In genomic region chr17:21041753-21042433, GRCh38 we compare ENCODE assay signal across 1 cellular context.
TF ChIP-seq lines count a peak whose summit lies in the region.

No MANE protein-coding gene starts in this region.

TF ChIP-seq in HepG2, 621 proteins besides CTCF, POLR2A, EP300 and RAD21 (continued from another document and continues in another):
- no peak for TF ChIP-seq ZNF407 (CRISPR knock-in tag; IDR thresholded peaks at IDR 0.05; ENCODE audit: not compliant biosample characterization)
- TF ChIP-seq ZNF17 (CRISPR knock-in tag; IDR thresholded peaks at IDR 0.05), result no peak
- no peak for TF ChIP-seq HNF1A (IDR thresholded peaks at IDR 0.05; ENCODE audit: low read depth)
- TF ChIP-seq HNF1A (CRISPR knock-in tag; IDR thresholded peaks at IDR 0.05; ENCODE audit: borderline replicate concordance), result peak; percentile 17; the same call in 1 of the 2 replicates
- no peak for TF ChIP-seq ZNF850 (CRISPR knock-in tag; conservative IDR thresholded peaks at IDR 0.05)
- TF ChIP-seq ZNF615 (CRISPR knock-in tag; IDR thresholded peaks at IDR 0.05; ENCODE audit: borderline replicate concordance), result no peak
- TF ChIP-seq ARID4A (CRISPR knock-in tag; IDR thresholded peaks at IDR 0.05; ENCODE audit: borderline replicate concordance), result peak; percentile 25; the same call in 1 of the 2 replicates
- TF ChIP-seq MYC (CRISPR knock-in tag; IDR thresholded peaks at IDR 0.05; ENCODE audit: borderline replicate concordance), result peak; percentile 33; the same call in 1 of the 2 replicates
- no peak for TF ChIP-seq ATF1 (CRISPR knock-in tag; IDR thresholded peaks at IDR 0.05)
- no peak for TF ChIP-seq ZNF556 (CRISPR knock-in tag; IDR thresholded peaks at IDR 0.05; ENCODE audit: borderline replicate concordance)
- TF ChIP-seq CREM (IDR thresholded peaks at IDR 0.05), result no peak
- TF ChIP-seq CREM (CRISPR knock-in tag; IDR thresholded peaks at IDR 0.05), result no peak
- TF ChIP-seq TGIF2 (CRISPR knock-in tag; IDR thresholded peaks at IDR 0.05), result no peak
- 0 out of 2 replicates have a peak, but pooled peaks have one; percentile 42 for TF ChIP-seq ZBTB3 (CRISPR knock-in tag; IDR thresholded peaks at IDR 0.05; ENCODE audit: borderline replicate concordance, low read depth)
- peak; percentile 36; the same call in 1 of the 2 replicates for TF ChIP-seq ZBED4 (CRISPR knock-in tag; IDR thresholded peaks at IDR 0.05; ENCODE audit: borderline replicate concordance)
- TF ChIP-seq ZNF512B (CRISPR knock-in tag; IDR thresholded peaks at IDR 0.05; ENCODE audit: borderline replicate concordance), result no peak
- no peak for TF ChIP-seq RFX5 (IDR thresholded peaks at IDR 0.05; ENCODE audit: low read depth, low read length)
- no peak for TF ChIP-seq TCF12 (IDR thresholded peaks at IDR 0.05)
- TF ChIP-seq TCF12 (CRISPR knock-in tag; IDR thresholded peaks at IDR 0.05), result no peak
- TF ChIP-seq ATF5 (CRISPR knock-in tag; IDR thresholded peaks at IDR 0.05; ENCODE audit: low read depth), result no peak
- TF ChIP-seq CREB1 (IDR thresholded peaks at IDR 0.05), result no peak
- TF ChIP-seq CREB1 (CRISPR knock-in tag; IDR thresholded peaks at IDR 0.05), result no peak
